Comparison of ENCODE assay signal across 8 cellular contexts in the genomic region with DNA sequence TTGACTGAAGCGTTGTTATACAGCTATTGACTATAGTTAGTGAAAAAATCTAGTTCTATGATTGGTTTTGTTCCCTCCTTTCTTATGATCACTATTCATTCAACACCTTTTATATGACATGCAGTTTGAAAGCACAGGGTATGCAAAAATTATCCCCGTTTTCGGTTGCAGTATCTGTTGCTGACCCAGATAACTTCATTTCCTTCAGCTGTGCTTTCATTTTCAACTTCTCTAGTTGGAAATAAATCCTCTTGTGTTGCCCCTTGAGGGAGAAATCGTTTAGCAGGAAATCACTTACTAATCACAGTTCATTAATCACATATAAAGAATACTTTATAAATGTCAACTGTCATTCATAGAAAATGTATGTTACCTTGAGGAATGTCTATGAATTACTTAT. TPM values are rescaled to one million over a fixed set of nuclear protein-coding genes. Genes with fewer than 3 reads are reported as not detected.
DNase-seq lines count a peak whose midpoint lies in the region; ATAC-seq and TF ChIP-seq lines count a peak whose summit lies in the region.

No MANE protein-coding gene starts in this region.

- peaks cover 0 to 84% (median 73%) of the 10 kb centered on the region in 4 donors for H3K4me1 ChIP-seq in sigmoid colon

- H3K4me3 ChIP-seq in sigmoid colon = no peak overlapping the region

- TF ChIP-seq CTCF in sigmoid colon (IDR thresholded peaks at IDR 0.05) = no peak

- TF ChIP-seq EP300 in sigmoid colon (IDR thresholded peaks at IDR 0.05) = no peak

- no peaks in the 10 kb centered on the region for H3K9me3 ChIP-seq in sigmoid colon

- no peak for TF ChIP-seq POLR2A in sigmoid colon (IDR thresholded peaks at IDR 0.05)

- H3K27ac ChIP-seq in sigmoid colon = peak overlapping the region; percentile 49 to 78 (median 66)

- WGBS in sigmoid colon, 2 donors = 52 to 83% methylated on average over 4 of the region's 4 CpGs

- ATAC-seq in HG02588 (IDR thresholded peaks at IDR 0.05; ENCODE audit: unreplicated experiment) = peak; percentile 82

- DNase-seq in NOMO-1 treated with DMSO at 0.1 percent for 48 hours (lab: John Stamatoyannopoulos, UW; ENCODE audit: unreplicated experiment) (peak; percentile 37), NOMO-1 treated with dmso at 0.1 percent for 144 hours (lab: John Stamatoyannopoulos, UW; ENCODE audit: unreplicated experiment) (no peak), RPMI8226 (peak; percentile 83), sigmoid colon (no peak), MV-4-11 (lab: John Stamatoyannopoulos, UW) (no peak), GM19240 (ENCODE audit: insufficient read length, low spot score) (no peak)
- no peak for DNase-seq in activated CD8-positive, alpha-beta memory T cell treated with anti-CD3 and anti-CD28 coated beads for 24 hours

- peaks cover 0 to 10% (median 0%) of the 10 kb centered on the region in 4 donors for H3K36me3 ChIP-seq in sigmoid colon

- no peaks in the 10 kb centered on the region for H3K27me3 ChIP-seq in sigmoid colon

- intact Hi-C loops in sigmoid colon (cut with DNase I) = no loop called here

RNA-seq across cellular contexts. Expression of a gene that starts 55.1 kb away (rescaled TPM):
- 100 to 1,000 TPM; 602 to 898 (median 756) TPM for total RNA-seq in sigmoid colon
- polyA plus RNA-seq in sigmoid colon = 10 to 100 TPM; 60.5 to 74.7 (median 67.3) TPM

Comparison
In these comparisons a context has a peak if more than half of its experiments do, and no peak if none do; other contexts are left out.
1. DNase-seq: peak in NOMO-1 treated with DMSO at 0.1 percent for 48 hours (single experiment) and RPMI8226 (single experiment); none in NOMO-1 treated with dmso at 0.1 percent for 144 hours (single experiment), sigmoid colon (single experiment), MV-4-11 (single experiment), activated CD8-positive, alpha-beta memory T cell treated with anti-CD3 and anti-CD28 coated beads for 24 hours (single experiment) and GM19240 (single experiment).